Comparison of ENCODE assay signal across 19 cellular contexts in the genomic region with DNA sequence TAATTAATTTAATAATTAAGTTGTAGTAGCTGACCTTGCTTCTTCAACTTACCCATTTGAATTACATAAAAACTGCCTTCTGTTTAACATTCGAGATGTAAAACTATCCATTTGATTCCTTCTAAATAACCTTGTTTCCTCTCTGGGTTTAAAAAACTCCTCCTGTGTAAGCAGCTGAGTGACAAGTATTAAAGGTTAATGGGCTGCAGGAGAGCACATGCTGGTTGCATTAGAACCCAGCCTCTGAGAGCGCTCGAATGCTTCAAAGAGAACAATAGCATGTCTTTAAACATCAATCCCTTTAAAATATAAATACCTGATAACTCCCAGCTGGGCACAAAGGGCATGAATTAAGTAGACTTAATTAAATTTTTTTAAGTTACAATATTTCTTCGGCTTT.
"Had no signal": no experiment of that assay in that cellular context is flagged by ENCODE, and none has a peak within 500 bp of the region (broad histone marks: within the 10 kb centered on the region; RNA-seq: fewer than 3 reads in every experiment).

No MANE protein-coding gene starts in this region.

- H3K9me3 Mint-ChIP-seq: immature natural killer cell; naive thymus-derived CD4-positive, alpha-beta T cell; neural crest cell; type B pancreatic cell had no signal

- H3K27me3 ChIP-seq: dorsolateral prefrontal cortex, heart left ventricle, pancreas had no signal

- H3K4me3 Mint-ChIP-seq: immature natural killer cell; naive thymus-derived CD4-positive, alpha-beta T cell; neural crest cell; type B pancreatic cell had no signal

- H3K27ac Mint-ChIP-seq: immature natural killer cell; naive thymus-derived CD4-positive, alpha-beta T cell; progenitor cell of endocrine pancreas; type B pancreatic cell had no signal

- H3K4me1 Mint-ChIP-seq: immature natural killer cell; naive thymus-derived CD4-positive, alpha-beta T cell had no signal

- DNase-seq: cortex of kidney; dorsolateral prefrontal cortex; effector CD8-positive, alpha-beta T cell; foreskin melanocyte; heart left ventricle; hippocampal formation; immature natural killer cell; left ventricle myocardium inferior; naive thymus-derived CD4-positive, alpha-beta T cell; occipital lobe; pancreas; right cardiac atrium; small intestine; stimulated activated CD4-positive, alpha-beta T cell treated with anti-CD3 and anti-CD28 coated beads, Interleukin-12 subunit alpha, Interleukin-12 subunit beta, amount 100 ng/mL, for 4 hours; stimulated activated naive CD4-positive, alpha-beta T cell treated with Interleukin-2 at 50 U/mL for 16 hours had no signal

- H3K36me3 ChIP-seq: heart left ventricle, left ventricle myocardium inferior, pancreas had no signal

- H3K36me3 Mint-ChIP-seq: immature natural killer cell; naive thymus-derived CD4-positive, alpha-beta T cell; type B pancreatic cell had no signal

- H3K4me3 ChIP-seq: dorsolateral prefrontal cortex, heart left ventricle, left ventricle myocardium inferior, lung, pancreas had no signal

- H3K9me3 ChIP-seq: heart left ventricle, left ventricle myocardium inferior, pancreas had no signal

- H3K27me3 Mint-ChIP-seq: naive thymus-derived CD4-positive, alpha-beta T cell; type B pancreatic cell had no signal

- H3K4me1 ChIP-seq: pancreas had no signal

- H3K27ac ChIP-seq: dorsolateral prefrontal cortex, heart left ventricle, left ventricle myocardium inferior, pancreas had no signal
